ENCODE assay signal across 20 cellular contexts in genomic region chr1:185862235-185862634, GRCh38.
DNase-seq lines count a peak whose midpoint lies in the region; ATAC-seq, FAIRE-seq and TF ChIP-seq lines count a peak whose summit lies in the region.
"Had no signal": no experiment of that assay in that cellular context is flagged by ENCODE, and none has a peak within 500 bp of the region (broad histone marks: within the 10 kb centered on the region; RNA-seq: fewer than 3 reads in every experiment).

No MANE protein-coding gene starts in this region.

- TF ChIP-seq EP300 in esophagus muscularis mucosa (IDR thresholded peaks at IDR 0.05): no peak

- intact Hi-C loops in esophagus muscularis mucosa (cut with DNase I): no loop called here
- intact Hi-C loops in posterior vena cava (cut with DNase I): no loop called here

- no peak overlapping the region for H3K4me3 Mint-ChIP-seq in GM23338
- H3K4me3 Mint-ChIP-seq: activated B cell treated with CpG ODN at 0.5 μM for 24 hours; activated naive CD8-positive, alpha-beta T cell; activated T-cell treated with anti-CD3 and anti-CD28 coated beads, Interleukin-2, amount 50 U/mL, for 72 hours; T-cell had no signal

- H3K4me3 ChIP-seq in GM23338: no peak overlapping the region
- no peak overlapping the region for H3K4me3 ChIP-seq in choroid plexus epithelial cell (ENCODE audit: low read depth, low read length)
- H3K4me3 ChIP-seq in small intestine (ENCODE audit: low read depth in 1 of 2, low read length in 2 of 2): no peak overlapping the region
- H3K4me3 ChIP-seq in esophagus muscularis mucosa: no peak overlapping the region
- H3K4me3 ChIP-seq: lung, MG63 had no signal

- no peaks in the 10 kb centered on the region for H3K9me3 Mint-ChIP-seq in GM23338
- H3K9me3 Mint-ChIP-seq: activated B cell treated with CpG ODN at 0.5 μM for 24 hours; activated T-cell treated with anti-CD3 and anti-CD28 coated beads, Interleukin-2, amount 50 U/mL, for 72 hours; T-cell had no signal

- H3K4me1 ChIP-seq in GM23338 (ENCODE audit: insufficient read depth) (peaks cover 19% of the 10 kb centered on the region), small intestine (ENCODE audit: control insufficient read depth in 2 of 2, insufficient read depth in 1 of 2, low read depth in 1 of 2, low read length in 1 of 2) (no peaks in the 10 kb centered on the region), esophagus muscularis mucosa (peaks cover 0 to 20% (median 12%) of the 10 kb centered on the region in 4 donors)
- H3K4me1 ChIP-seq: BE2C, parathyroid adenoma had no signal

- peaks cover 21% of the 10 kb centered on the region for H3K4me1 Mint-ChIP-seq in GM23338
- H3K4me1 Mint-ChIP-seq: activated B cell treated with CpG ODN at 0.5 μM for 24 hours, T-cell had no signal

- H3K27ac ChIP-seq in GM23338 (ENCODE audit: low read depth) (no peak overlapping the region; the same call in 1 of the 2 replicates), small intestine (ENCODE audit: low read depth in 1 of 2, low read length in 1 of 2) (no peak overlapping the region), esophagus muscularis mucosa (replicated peaks in 1 of 4) (no peak overlapping the region)
- H3K27ac ChIP-seq: parathyroid adenoma had no signal

- no peaks in the 10 kb centered on the region for H4K20me1 ChIP-seq in GM23338 (replicated peaks; ENCODE audit: insufficient read depth)

- FAIRE-seq in small intestine (lab: Jason Lieb, UNC) (no peak), frontal cortex (lab: Jason Lieb, UNC) (no peak)

- H3K27ac Mint-ChIP-seq in GM23338: peak overlapping the region; percentile 39
- H3K27ac Mint-ChIP-seq: activated B cell treated with CpG ODN at 0.5 μM for 24 hours; activated naive CD8-positive, alpha-beta T cell; activated T-cell treated with anti-CD3 and anti-CD28 coated beads, Interleukin-2, amount 50 U/mL, for 72 hours; T-cell had no signal

- H3K79me2 ChIP-seq in GM23338 (replicated peaks; ENCODE audit: insufficient read depth): no peaks in the 10 kb centered on the region
- H3K79me2 ChIP-seq: parathyroid adenoma had no signal

- no peaks in the 10 kb centered on the region for H3K9me3 ChIP-seq in small intestine (ENCODE audit: control insufficient read depth, low read depth)
- H3K9me3 ChIP-seq in esophagus muscularis mucosa: no peaks in the 10 kb centered on the region
- H3K9me3 ChIP-seq: BE2C, MG63 had no signal

- H3K27me3 ChIP-seq in GM23338 (ENCODE audit: insufficient read depth): no peaks in the 10 kb centered on the region
- no peaks in the 10 kb centered on the region for H3K27me3 ChIP-seq in small intestine (ENCODE audit: control insufficient read depth in 2 of 2, insufficient read depth in 2 of 2, low read length in 2 of 2)
- H3K27me3 ChIP-seq in esophagus muscularis mucosa: no peaks in the 10 kb centered on the region
- H3K27me3 ChIP-seq: BE2C, MG63 had no signal

- H3F3A ChIP-seq in GM23338 (replicated peaks; ENCODE audit: low read depth): no peaks in the 10 kb centered on the region

- 14 to 44% (median 22%) methylated on average over 3 of the region's 3 CpGs for WGBS in small intestine, 3 donors
- 88% methylated on average over 3 of the region's 3 CpGs for WGBS in esophagus muscularis mucosa

- DNase-seq in GM23338 (ENCODE audit: low spot score): no peak
- peak; percentile 46 for DNase-seq in RPMI7951 (ENCODE audit: low read depth)
- DNase-seq in choroid plexus epithelial cell (ENCODE audit: low read depth): peak; percentile 43
- peak; percentile 49 for DNase-seq in small intestine
- no peak for DNase-seq in esophagus muscularis mucosa (ENCODE audit: extremely low spot score)
- no peak for DNase-seq in frontal cortex (ENCODE audit: low spot score in 2 of 2)
- no peak for DNase-seq in posterior vena cava (ENCODE audit: low spot score)
- DNase-seq: activated B cell treated with CpG ODN at 0.5 μM for 24 hours; activated T-cell treated with anti-CD3 and anti-CD28 coated beads, Interleukin-2, amount 50 U/mL, for 72 hours; BE2C; dermis blood vessel endothelial cell; DMS 273 treated with DMSO at 0.1 percent for 48 hours; MG63; NCI-H146; NK-92 treated with Interleukin-12 subunit alpha and Interleukin-12 subunit beta, amount 100 ng/mL, for 24 hours; stimulated activated CD4-positive, alpha-beta T cell treated with anti-CD3 and anti-CD28 coated beads, Interleukin-4, amount 100 ng/mL, for 4 hours; T-cell had no signal

- H2AFZ ChIP-seq in GM23338: no peak overlapping the region
- H2AFZ ChIP-seq: parathyroid adenoma had no signal

- H3K9me2 ChIP-seq in GM23338 (ENCODE audit: insufficient read depth): no peaks in the 10 kb centered on the region

- H3K4me2 ChIP-seq in GM23338: no peak overlapping the region

- ATAC-seq in GM23338: no peak
- ATAC-seq: activated T-cell treated with anti-CD3 and anti-CD28 coated beads, Interleukin-2, amount 50 U/mL, for 72 hours; T-cell had no signal

- TF ChIP-seq POLR2A in esophagus muscularis mucosa (IDR thresholded peaks at IDR 0.05; ENCODE audit: low read depth): no peak

- TF ChIP-seq CTCF in GM23338 (conservative IDR thresholded peaks at IDR 0.05; ENCODE audit: low read depth in 2 of 2): no peak
- no peak for TF ChIP-seq CTCF in choroid plexus epithelial cell (conservative IDR thresholded peaks at IDR 0.05; ENCODE audit: low read depth, low read length)
- TF ChIP-seq CTCF in esophagus muscularis mucosa (IDR thresholded peaks at IDR 0.05): no peak

- no peaks in the 10 kb centered on the region for H3K27me3 Mint-ChIP-seq in GM23338 (ENCODE audit: insufficient read depth, low read depth, poor library complexity)
- H3K27me3 Mint-ChIP-seq: activated B cell treated with CpG ODN at 0.5 μM for 24 hours had no signal

- H3K36me3 Mint-ChIP-seq in GM23338 (ENCODE audit: low read depth): peaks cover 4% of the 10 kb centered on the region; the same call in 1 of the 3 replicates
- H3K36me3 Mint-ChIP-seq: activated naive CD8-positive, alpha-beta T cell; T-cell had no signal

- H3K36me3 ChIP-seq in GM23338 (ENCODE audit: insufficient read depth): no peaks in the 10 kb centered on the region
- no peaks in the 10 kb centered on the region for H3K36me3 ChIP-seq in small intestine (ENCODE audit: control insufficient read depth in 2 of 2, insufficient read depth in 2 of 2, low read length in 2 of 2)
- peaks cover 0 to 7% (median 0%) of the 10 kb centered on the region in 4 donors for H3K36me3 ChIP-seq in esophagus muscularis mucosa
- H3K36me3 ChIP-seq: BE2C, MG63 had no signal

TF ChIP-seq in GM23338, 12 proteins besides CTCF, POLR2A, EP300 and RAD21 (continues in another document):
- TF ChIP-seq, protein P1, sequence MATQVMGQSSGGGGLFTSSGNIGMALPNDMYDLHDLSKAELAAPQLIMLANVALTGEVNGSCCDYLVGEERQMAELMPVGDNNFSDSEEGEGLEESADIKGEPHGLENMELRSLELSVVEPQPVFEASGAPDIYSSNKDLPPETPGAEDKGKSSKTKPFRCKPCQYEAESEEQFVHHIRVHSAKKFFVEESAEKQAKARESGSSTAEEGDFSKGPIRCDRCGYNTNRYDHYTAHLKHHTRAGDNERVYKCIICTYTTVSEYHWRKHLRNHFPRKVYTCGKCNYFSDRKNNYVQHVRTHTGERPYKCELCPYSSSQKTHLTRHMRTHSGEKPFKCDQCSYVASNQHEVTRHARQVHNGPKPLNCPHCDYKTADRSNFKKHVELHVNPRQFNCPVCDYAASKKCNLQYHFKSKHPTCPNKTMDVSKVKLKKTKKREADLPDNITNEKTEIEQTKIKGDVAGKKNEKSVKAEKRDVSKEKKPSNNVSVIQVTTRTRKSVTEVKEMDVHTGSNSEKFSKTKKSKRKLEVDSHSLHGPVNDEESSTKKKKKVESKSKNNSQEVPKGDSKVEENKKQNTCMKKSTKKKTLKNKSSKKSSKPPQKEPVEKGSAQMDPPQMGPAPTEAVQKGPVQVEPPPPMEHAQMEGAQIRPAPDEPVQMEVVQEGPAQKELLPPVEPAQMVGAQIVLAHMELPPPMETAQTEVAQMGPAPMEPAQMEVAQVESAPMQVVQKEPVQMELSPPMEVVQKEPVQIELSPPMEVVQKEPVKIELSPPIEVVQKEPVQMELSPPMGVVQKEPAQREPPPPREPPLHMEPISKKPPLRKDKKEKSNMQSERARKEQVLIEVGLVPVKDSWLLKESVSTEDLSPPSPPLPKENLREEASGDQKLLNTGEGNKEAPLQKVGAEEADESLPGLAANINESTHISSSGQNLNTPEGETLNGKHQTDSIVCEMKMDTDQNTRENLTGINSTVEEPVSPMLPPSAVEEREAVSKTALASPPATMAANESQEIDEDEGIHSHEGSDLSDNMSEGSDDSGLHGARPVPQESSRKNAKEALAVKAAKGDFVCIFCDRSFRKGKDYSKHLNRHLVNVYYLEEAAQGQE (IDR thresholded peaks at IDR 0.05; ENCODE audit: unreplicated experiment): no peak
- no peak for TF ChIP-seq EZH2 (IDR thresholded peaks at IDR 0.05; ENCODE audit: low read depth, unreplicated experiment)

Comparison
In these comparisons a context has a peak if more than half of its experiments do, and no peak if none do; other contexts are left out.
1. DNase-seq: peak in RPMI7951 (single experiment), choroid plexus epithelial cell (single experiment) and small intestine (single experiment); none in GM23338 (single experiment), esophagus muscularis mucosa (single experiment), frontal cortex (0 of 2) and posterior vena cava (single experiment).